ENCODE assay signal across 22 cellular contexts in the genomic region with DNA sequence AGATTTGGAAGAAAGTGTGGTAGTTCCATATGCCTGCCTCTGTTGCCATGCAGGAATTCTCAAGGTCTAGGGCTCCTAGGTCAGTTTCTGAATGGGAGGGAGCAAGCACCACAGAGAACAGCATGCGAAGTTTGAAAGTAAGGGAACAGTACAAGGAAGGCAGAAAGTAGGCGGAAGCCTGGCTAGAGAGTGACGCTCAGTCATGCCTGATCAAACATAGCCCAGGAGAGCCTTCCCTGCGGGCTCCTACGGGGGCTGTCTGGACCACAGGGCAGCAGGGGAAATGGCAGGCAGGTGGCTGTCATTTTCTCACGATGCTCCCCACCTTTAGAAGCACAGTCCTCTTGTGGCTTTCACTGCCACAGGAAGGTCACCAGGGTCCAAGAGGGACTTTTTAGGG.
"Had no signal": no experiment of that assay in that cellular context is flagged by ENCODE, and none has a peak within 500 bp of the region (broad histone marks: within the 10 kb centered on the region; RNA-seq: fewer than 3 reads in every experiment).

No MANE protein-coding gene starts in this region.

- H3K36me3 Mint-ChIP-seq: naive thymus-derived CD4-positive, alpha-beta T cell; stimulated activated memory B cell treated with anti-CD40 and anti-IgM and Interleukin-4, amounts not matched to agents 10 μg/mL and 1 μg/mL and 100 μg/mL, for 72 hours had no signal

- H3K4me3 ChIP-seq: left lung, ovary, psoas muscle, skin epidermis, spleen, thoracic aorta, tibial nerve, upper lobe of left lung had no signal

- H3K9me3 Mint-ChIP-seq: effector memory CD8-positive, alpha-beta T cell; nephron; stimulated activated memory B cell treated with anti-CD40 and anti-IgM and Interleukin-4, amounts not matched to agents 10 μg/mL and 1 μg/mL and 100 μg/mL, for 72 hours had no signal

- H3K9me3 ChIP-seq: left lung, ovary, psoas muscle, spleen, thoracic aorta, tibial nerve, upper lobe of left lung had no signal

- H3K4me3 Mint-ChIP-seq: effector memory CD8-positive, alpha-beta T cell; naive thymus-derived CD4-positive, alpha-beta T cell; nephron; stimulated activated memory B cell treated with anti-CD40 and anti-IgM and Interleukin-4, amounts not matched to agents 10 μg/mL and 1 μg/mL and 100 μg/mL, for 72 hours had no signal

- H3K4me1 ChIP-seq: left lung, psoas muscle, spleen, tibial nerve, upper lobe of left lung had no signal

- DNase-seq: cortex of kidney; effector memory CD8-positive, alpha-beta T cell; head of caudate nucleus; left cardiac atrium; left lung; midbrain; naive thymus-derived CD4-positive, alpha-beta T cell; occipital lobe; ovary; posterior cingulate gyrus; psoas muscle; right cardiac atrium; spleen; stimulated activated CD4-positive, alpha-beta T cell treated with anti-CD3 and anti-CD28 coated beads, Interleukin-4, amount 100 ng/mL, for 4 hours; stimulated activated naive CD8-positive, alpha-beta T cell treated with anti-CD3 and anti-CD28 coated beads, Interleukin-15, Interleukin-2, amounts not matched to agents 100 U/mL and 50 U/mL, for 24 hours; substantia nigra; upper lobe of left lung had no signal

- H3K36me3 ChIP-seq: left lung, ovary, spleen, thoracic aorta, tibial nerve, upper lobe of left lung had no signal

- H3K4me1 Mint-ChIP-seq: stimulated activated memory B cell treated with anti-CD40 and anti-IgM and Interleukin-4, amounts not matched to agents 10 μg/mL and 1 μg/mL and 100 μg/mL, for 72 hours had no signal

- H3K27ac Mint-ChIP-seq: effector memory CD8-positive, alpha-beta T cell; naive thymus-derived CD4-positive, alpha-beta T cell; stimulated activated memory B cell treated with anti-CD40 and anti-IgM and Interleukin-4, amounts not matched to agents 10 μg/mL and 1 μg/mL and 100 μg/mL, for 72 hours had no signal

- ATAC-seq: effector memory CD8-positive, alpha-beta T cell; left lung; naive thymus-derived CD4-positive, alpha-beta T cell; psoas muscle; stimulated activated memory B cell treated with anti-CD40 and anti-IgM and Interleukin-4, amounts not matched to agents 10 μg/mL and 1 μg/mL and 100 μg/mL, for 72 hours; stimulated activated naive CD8-positive, alpha-beta T cell treated with anti-CD3 and anti-CD28 coated beads, Interleukin-15, Interleukin-2, amounts not matched to agents 100 U/mL and 50 U/mL, for 24 hours had no signal

- H3K27ac ChIP-seq: left lung, ovary, psoas muscle, skin epidermis, spleen, thoracic aorta, tibial nerve, upper lobe of left lung had no signal

- H3K27me3 ChIP-seq: left lung, ovary, tibial nerve, upper lobe of left lung had no signal
